Comparison of ENCODE assay signal across 19 cellular contexts in the genomic region with DNA sequence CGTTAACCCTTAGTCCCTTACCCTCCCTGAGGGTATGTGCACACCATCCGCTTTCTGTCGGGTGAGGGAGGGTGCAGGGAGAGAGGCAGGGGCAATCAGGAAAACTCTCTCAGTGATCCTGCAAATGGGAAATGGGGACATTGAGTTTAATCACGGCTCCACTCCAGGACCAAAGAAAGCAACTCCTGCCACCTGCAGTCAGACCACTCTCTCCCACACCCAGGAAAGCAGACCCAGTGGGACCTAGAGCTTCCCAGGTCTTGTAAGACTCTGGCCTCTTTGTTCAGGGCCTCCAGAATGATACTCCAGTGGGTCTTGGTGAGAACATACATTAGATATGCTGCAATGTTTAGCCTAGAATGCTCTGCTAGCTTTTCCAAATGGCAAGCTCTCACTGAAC.
A peak's percentile ranks its signal among the peaks of the same experiment; 100 is the strongest.
DNase-seq lines count a peak whose midpoint lies in the region; ATAC-seq and TF ChIP-seq lines count a peak whose summit lies in the region.
"Had no signal": no experiment of that assay in that cellular context is flagged by ENCODE, and none has a peak within 500 bp of the region (broad histone marks: within the 10 kb centered on the region; RNA-seq: fewer than 3 reads in every experiment).

No MANE protein-coding gene starts in this region.

- peak overlapping the region; percentile 44; the same call in 1 of the 2 replicates for H2AK5ac ChIP-seq in IMR-90 (ENCODE audit: low read depth, low read length)

- no peak overlapping the region for H3K4ac ChIP-seq in IMR-90 (ENCODE audit: low read depth, low read length)

- no peak overlapping the region for H4K91ac ChIP-seq in IMR-90 (ENCODE audit: insufficient read depth, low read depth, low read length)

- no TSS peak for BruUV-seq in IMR-90 (replicated peaks; lab: Mats Ljungman, UMichigan)

- TF ChIP-seq RAD21 in IMR-90 (IDR thresholded peaks at IDR 0.05; ENCODE audit: low read length), result no peak

- peaks cover 41 to 79% of the 10 kb centered on the region in 2 experiments for H3K79me1 ChIP-seq in IMR-90 (ENCODE audit: low read depth in 1 of 2, low read length in 2 of 2)

- H3K56ac ChIP-seq in IMR-90 (ENCODE audit: extremely low read depth, insufficient read depth, low read length), result no peak overlapping the region

- H3K4me2 ChIP-seq in IMR-90 (ENCODE audit: low read depth, low read length) (no peak overlapping the region), skeletal muscle satellite cell (ENCODE audit: low read length) (no peak overlapping the region)

- no peak overlapping the region for H2BK120ac ChIP-seq in IMR-90 (ENCODE audit: low read depth, low read length)

- H2BK5ac ChIP-seq in IMR-90 (ENCODE audit: low read depth, low read length, poor library complexity, severe bottlenecking), result no peak overlapping the region

- H3K9me3 ChIP-seq in IMR-90 (ENCODE audit: control insufficient read depth, insufficient read depth, low read length) (no peaks in the 10 kb centered on the region), adipocyte (ENCODE audit: control insufficient read depth, low read length) (no peaks in the 10 kb centered on the region), skeletal muscle satellite cell (replicated peaks; ENCODE audit: low read length) (no peaks in the 10 kb centered on the region)

- intact Hi-C loops in IMR-90 (cut with micrococcal nuclease), result loop anchor here (10.0 kb wide), 1 partner anchor 583 kb away; no protein-coding TSS in a partner anchor

- no peaks in the 10 kb centered on the region for H3K27me3 ChIP-seq in IMR-90 (ENCODE audit: control insufficient read depth, insufficient read depth, low read length)
- H3K27me3 ChIP-seq in adipocyte (replicated peaks; ENCODE audit: control insufficient read depth, insufficient read depth, low read length), result no peaks in the 10 kb centered on the region
- H3K27me3 ChIP-seq in skeletal muscle satellite cell (ENCODE audit: control insufficient read depth, insufficient read depth, low read length), result no peaks in the 10 kb centered on the region

- no peaks in the 10 kb centered on the region for H3K36me3 ChIP-seq in IMR-90 (ENCODE audit: control insufficient read depth, insufficient read depth, low read length)
- H3K36me3 ChIP-seq in adipocyte (ENCODE audit: control insufficient read depth, insufficient read depth, low read length, severe bottlenecking), result peaks cover 1% of the 10 kb centered on the region
- peaks cover 6% of the 10 kb centered on the region for H3K36me3 ChIP-seq in skeletal muscle satellite cell (ENCODE audit: insufficient read depth, low read length)

- POLR2A ChIA-PET in IMR-90 (lab: Charles Lee; ENCODE audit: unreplicated experiment), result no interaction called here

- peak; percentile 15 for DNase-seq in DMS 273 (lab: John Stamatoyannopoulos, UW; ENCODE audit: unreplicated experiment)
- DNase-seq in DMS 273 treated with DMSO at 0.1 percent for 48 hours (lab: John Stamatoyannopoulos, UW), result no peak
- no peak for DNase-seq in IMR-90
- no peak for DNase-seq in adipocyte (ENCODE audit: low read depth)
- no peak for DNase-seq in NCI-H1092 treated with DMSO at 0.1 percent for 48 hours (lab: John Stamatoyannopoulos, UW)
- no peak for DNase-seq in GDM1 (lab: John Stamatoyannopoulos, UW)
- no peak for DNase-seq in activated gamma-delta T cell treated with Interleukin-2 at 50 U/mL for 16 hours
- DNase-seq: DMS153, GF-D8, H7, KG1, MV-4-11, NCI-H1417 treated with DMSO at 0.1 percent for 48 hours, NCI-H187 treated with DMSO at 0.1 percent for 48 hours, NCI-H226, OCI-M1, SIG-M5 had no signal

- H3K4me1 ChIP-seq in IMR-90 (ENCODE audit: control insufficient read depth, insufficient read depth, low read length) (peaks cover 23% of the 10 kb centered on the region), adipocyte (ENCODE audit: control insufficient read depth, insufficient read depth, low read length) (peaks cover 47% of the 10 kb centered on the region), skeletal muscle satellite cell (ENCODE audit: control insufficient read depth, insufficient read depth, low read length) (peaks cover 51% of the 10 kb centered on the region)

- H3K9ac ChIP-seq in IMR-90 (ENCODE audit: low read depth, low read length), result no peak overlapping the region
- H3K9ac ChIP-seq in adipocyte (ENCODE audit: low read length), result peak overlapping the region; percentile 51
- peak overlapping the region; percentile 43 for H3K9ac ChIP-seq in skeletal muscle satellite cell (ENCODE audit: low read depth, low read length)

- no peak overlapping the region for H3K27ac ChIP-seq in IMR-90 (ENCODE audit: insufficient read depth, low read length)

- no peak overlapping the region for H2BK15ac ChIP-seq in IMR-90 (ENCODE audit: low read depth, low read length)

- TF ChIP-seq POLR2A in IMR-90 (IDR thresholded peaks at IDR 0.05; ENCODE audit: low read depth, low read length), result no peak

- peaks cover 18% of the 10 kb centered on the region for H4K20me1 ChIP-seq in IMR-90 (ENCODE audit: insufficient read depth, low read length)

- ATAC-seq in IMR-90 (ENCODE audit: low read depth), result no peak
- ATAC-seq: SK-N-SH treated with all-trans-retinoic acid at 6 μM for 48 hours had no signal

- H2AFZ ChIP-seq in IMR-90 (replicated peaks; ENCODE audit: low read length, poor library complexity), result no peak overlapping the region

- H2BK20ac ChIP-seq in IMR-90 (ENCODE audit: low read depth, low read length), result no peak overlapping the region

- no peak overlapping the region for H4K5ac ChIP-seq in IMR-90 (ENCODE audit: low read depth, low read length)

- CTCF ChIA-PET in IMR-90 (lab: Yijun Ruan, JAX), result interaction anchor here (1.0 to 4.7 kb wide), 4 partner anchors 83 to 226 kb away, joined by 3 to 46 read pairs (median 14); no protein-coding TSS in a partner anchor

- H4K8ac ChIP-seq in IMR-90 (ENCODE audit: low read depth in 2 of 2, low read length in 2 of 2), result no peak overlapping the region

- WGBS in IMR-90 (ENCODE audit: extremely low coverage in 2 of 2, insufficient read length in 1 of 2), 2 experiments, result no CpG with 5 or more reads among the region's 4 CpGs

- no peak overlapping the region for H3K18ac ChIP-seq in IMR-90 (ENCODE audit: low read depth, low read length)

- no peak overlapping the region for H3K4me3 ChIP-seq in IMR-90 (ENCODE audit: insufficient read depth, low read depth, low read length)
- H3K4me3 ChIP-seq in adipocyte (ENCODE audit: low read length), result no peak overlapping the region
- no peak overlapping the region for H3K4me3 ChIP-seq in skeletal muscle satellite cell (ENCODE audit: low read length)

- dilution Hi-C loops in IMR-90 (cut with HindIII; ENCODE audit: low sequenced_read_pairs, unreplicated experiment), result no loop called here

- no peak overlapping the region; the same call in 1 of the 2 replicates for H3K23ac ChIP-seq in IMR-90 (ENCODE audit: low read depth, low read length)

- H3K14ac ChIP-seq in IMR-90 (replicated peaks; ENCODE audit: low read depth, low read length), result no peak overlapping the region

- in situ Hi-C loops in IMR-90 (cut with MboI; ENCODE audit: low sequenced_read_pairs), result loop anchor here (25.0 kb wide), 1 partner anchor 349 kb away; no protein-coding TSS in a partner anchor

- H3K9me1 ChIP-seq in IMR-90 (ENCODE audit: insufficient read depth, low read length), result peaks cover 20% of the 10 kb centered on the region

- H2AK9ac ChIP-seq in IMR-90 (replicated peaks; ENCODE audit: low read depth, low read length, poor library complexity), result no peak overlapping the region

- TF ChIP-seq CTCF in IMR-90 (conservative IDR thresholded peaks at IDR 0.05; ENCODE audit: low read depth, low read length), result no peak

TF ChIP-seq in IMR-90, 13 proteins besides CTCF, POLR2A, EP300 and RAD21:
- no peak for TF ChIP-seq RCOR1 (IDR thresholded peaks at IDR 0.05; ENCODE audit: insufficient replicate concordance, low read length)
- no peak for TF ChIP-seq SMC3 (IDR thresholded peaks at IDR 0.05; ENCODE audit: low read depth, low read length)
- TF ChIP-seq RFX5 (IDR thresholded peaks at IDR 0.05; ENCODE audit: low read depth, low read length), result no peak
- TF ChIP-seq NFE2L2 (IDR thresholded peaks at IDR 0.05; ENCODE audit: low read depth, low read length), result no peak
- TF ChIP-seq MXI1 (IDR thresholded peaks at IDR 0.05; ENCODE audit: borderline replicate concordance, low read depth, low read length), result no peak
- TF ChIP-seq CEBPB (IDR thresholded peaks at IDR 0.05; ENCODE audit: low read depth, low read length), result no peak
- no peak for TF ChIP-seq MAFK (IDR thresholded peaks at IDR 0.05; ENCODE audit: low read depth, low read length)
- TF ChIP-seq, protein P1, sequence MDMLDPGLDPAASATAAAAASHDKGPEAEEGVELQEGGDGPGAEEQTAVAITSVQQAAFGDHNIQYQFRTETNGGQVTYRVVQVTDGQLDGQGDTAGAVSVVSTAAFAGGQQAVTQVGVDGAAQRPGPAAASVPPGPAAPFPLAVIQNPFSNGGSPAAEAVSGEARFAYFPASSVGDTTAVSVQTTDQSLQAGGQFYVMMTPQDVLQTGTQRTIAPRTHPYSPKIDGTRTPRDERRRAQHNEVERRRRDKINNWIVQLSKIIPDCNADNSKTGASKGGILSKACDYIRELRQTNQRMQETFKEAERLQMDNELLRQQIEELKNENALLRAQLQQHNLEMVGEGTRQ (IDR thresholded peaks at IDR 0.05; ENCODE audit: low read depth, low read length), result no peak
- TF ChIP-seq CHD1 (IDR thresholded peaks at IDR 0.05; ENCODE audit: low read depth, low read length), result no peak
- TF ChIP-seq BHLHE40 (IDR thresholded peaks at IDR 0.05; ENCODE audit: low read depth, low read length), result no peak
- no peak for TF ChIP-seq FOS (IDR thresholded peaks at IDR 0.05; ENCODE audit: low read depth, low read length)
- no peak for TF ChIP-seq MAZ (IDR thresholded peaks at IDR 0.05; ENCODE audit: borderline replicate concordance, low read depth, low read length)
- TF ChIP-seq, protein P2, sequence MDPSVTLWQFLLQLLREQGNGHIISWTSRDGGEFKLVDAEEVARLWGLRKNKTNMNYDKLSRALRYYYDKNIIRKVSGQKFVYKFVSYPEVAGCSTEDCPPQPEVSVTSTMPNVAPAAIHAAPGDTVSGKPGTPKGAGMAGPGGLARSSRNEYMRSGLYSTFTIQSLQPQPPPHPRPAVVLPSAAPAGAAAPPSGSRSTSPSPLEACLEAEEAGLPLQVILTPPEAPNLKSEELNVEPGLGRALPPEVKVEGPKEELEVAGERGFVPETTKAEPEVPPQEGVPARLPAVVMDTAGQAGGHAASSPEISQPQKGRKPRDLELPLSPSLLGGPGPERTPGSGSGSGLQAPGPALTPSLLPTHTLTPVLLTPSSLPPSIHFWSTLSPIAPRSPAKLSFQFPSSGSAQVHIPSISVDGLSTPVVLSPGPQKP (IDR thresholded peaks at IDR 0.05; ENCODE audit: borderline replicate concordance, low read depth, low read length), result no peak
